13 cellular contexts compared by ENCODE assay signal in the genomic region with DNA sequence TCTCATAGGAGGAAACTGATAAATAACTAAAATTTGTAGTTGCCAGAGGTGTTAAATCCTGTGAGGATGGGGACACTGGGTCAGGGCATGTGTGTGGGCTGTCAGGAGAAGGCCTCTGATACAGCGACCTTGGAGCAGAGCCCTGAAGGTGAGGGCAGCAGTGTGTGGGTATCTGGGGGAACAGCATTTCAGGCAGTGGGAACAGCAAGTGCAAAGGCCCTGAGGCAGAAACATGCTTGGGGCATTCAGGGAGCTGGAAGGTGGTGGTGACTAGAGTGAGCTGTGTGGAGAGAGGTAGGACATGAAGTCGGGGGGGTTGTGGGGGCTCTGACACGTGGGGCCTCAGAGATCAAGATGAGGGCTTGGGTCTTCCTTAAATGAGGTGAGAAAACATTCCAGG. TPM values are rescaled to one million over a fixed set of nuclear protein-coding genes. Genes with fewer than 3 reads are reported as not detected.
DNase-seq lines count a peak whose midpoint lies in the region; TF ChIP-seq lines count a peak whose summit lies in the region.
"Had no signal": no experiment of that assay in that cellular context is flagged by ENCODE, and none has a peak within 500 bp of the region (broad histone marks: within the 10 kb centered on the region; RNA-seq: fewer than 3 reads in every experiment).

No MANE protein-coding gene starts in this region.

- no peak overlapping the region for H3K9ac ChIP-seq in endodermal cell (ENCODE audit: extremely low read depth, low read length, poor library complexity, severe bottlenecking)

- H3K36me3 Mint-ChIP-seq in endodermal cell (ENCODE audit: low read depth) (no peaks in the 10 kb centered on the region), neural crest cell (ENCODE audit: low read depth) (no peaks in the 10 kb centered on the region)

- DNase-seq in SJCRH30 (no peak), endodermal cell (no peak), neural crest cell (ENCODE audit: low read depth, low spot score) (no peak), tibial nerve (ENCODE audit: low spot score in 2 of 2) (no peak), iPS-NIHi7 (ENCODE audit: extremely low spot score) (no peak), AG20443 (ENCODE audit: low spot score) (no peak), AG08396 (ENCODE audit: low spot score) (no peak)
- DNase-seq in activated CD4-positive, alpha-beta T cell treated with anti-CD3 and anti-CD28 coated beads, Interleukin-2, amount 50 U/mL, for 48 hours = no peak
- DNase-seq: activated CD4-positive, alpha-beta T cell treated with anti-CD3 and anti-CD28 coated beads for 48 hours; activated effector memory CD4-positive, alpha-beta T cell treated with Interleukin-2 at 50 U/mL for 16 hours; NCI-H526 treated with DMSO at 0.1 percent for 48 hours; SW 1271 had no signal

- H3K4me1 ChIP-seq in SJCRH30 (peaks cover 16% of the 10 kb centered on the region), endodermal cell (ENCODE audit: control insufficient read depth, insufficient read depth, low read length) (peaks cover 6% of the 10 kb centered on the region), tibial nerve (peaks cover 0 to 100% (median 84%) of the 10 kb centered on the region in 4 donors)

- 83 to 100% methylated on average over 3 of the region's 3 CpGs for WGBS in endodermal cell (ENCODE audit: insufficient coverage in 1 of 2, insufficient read length in 1 of 2), 2 experiments
- 80 to 82% methylated on average over 3 of the region's 3 CpGs for WGBS in tibial nerve, 2 donors

- no peak overlapping the region for H3K4me3 ChIP-seq in SJCRH30
- no peak overlapping the region for H3K4me3 ChIP-seq in endodermal cell (ENCODE audit: low read length)
- H3K4me3 ChIP-seq in tibial nerve = no peak overlapping the region

- H3K4me3 Mint-ChIP-seq in endodermal cell (no peak overlapping the region), neural crest cell (peak overlapping the region; percentile 63)
- H3K4me3 Mint-ChIP-seq: memory B cell had no signal

- TF ChIP-seq CTCF in endodermal cell (conservative IDR thresholded peaks at IDR 0.05) = no peak
- TF ChIP-seq CTCF in neural crest cell (conservative IDR thresholded peaks at IDR 0.05) = no peak
- TF ChIP-seq CTCF in tibial nerve (IDR thresholded peaks at IDR 0.05) = no peak

- H3K36me3 ChIP-seq in SJCRH30 (no peaks in the 10 kb centered on the region), endodermal cell (ENCODE audit: control insufficient read depth, insufficient read depth, low read length) (no peaks in the 10 kb centered on the region), tibial nerve (no peaks in the 10 kb centered on the region)

- peaks cover 53% of the 10 kb centered on the region for H3K27me3 Mint-ChIP-seq in endodermal cell (ENCODE audit: insufficient read depth)
- H3K27me3 Mint-ChIP-seq in neural crest cell (ENCODE audit: low read depth) = no peaks in the 10 kb centered on the region

- no peak overlapping the region for H3K27ac Mint-ChIP-seq in endodermal cell
- H3K27ac Mint-ChIP-seq in neural crest cell (ENCODE audit: unreplicated experiment) = peak overlapping the region; percentile 35
- H3K27ac Mint-ChIP-seq: memory B cell had no signal

- H3K27ac ChIP-seq in SJCRH30 = peak overlapping the region; percentile 71
- peak overlapping the region; percentile 6 for H3K27ac ChIP-seq in endodermal cell (ENCODE audit: low read depth, low read length)
- peak overlapping the region; percentile 87 to 96 (median 92) for H3K27ac ChIP-seq in tibial nerve

- H3K9me3 Mint-ChIP-seq in endodermal cell (no peaks in the 10 kb centered on the region), neural crest cell (no peaks in the 10 kb centered on the region)
- H3K9me3 Mint-ChIP-seq: memory B cell had no signal

- H3K27me3 ChIP-seq in SJCRH30 = no peaks in the 10 kb centered on the region
- peaks cover 8% of the 10 kb centered on the region for H3K27me3 ChIP-seq in endodermal cell (ENCODE audit: control insufficient read depth, insufficient read depth, low read length, poor library complexity, severe bottlenecking)
- no peaks in the 10 kb centered on the region for H3K27me3 ChIP-seq in tibial nerve

- TF ChIP-seq POLR2A in tibial nerve (IDR thresholded peaks at IDR 0.05) = no peak

- TF ChIP-seq EP300 in tibial nerve (IDR thresholded peaks at IDR 0.05) = no peak

- H3K9me3 ChIP-seq in SJCRH30 (replicated peaks) (no peaks in the 10 kb centered on the region), endodermal cell (ENCODE audit: control insufficient read depth, low read length) (no peaks in the 10 kb centered on the region), tibial nerve (no peaks in the 10 kb centered on the region)

- H3K4me1 Mint-ChIP-seq in endodermal cell (peaks cover 29% of the 10 kb centered on the region), neural crest cell (peaks cover 77% of the 10 kb centered on the region)

RNA-seq across cellular contexts. Expression of a gene that starts 30.7 kb away (rescaled TPM):
- 9.2 and 10.5 TPM in 2 replicates for total RNA-seq in SJCRH30 (2014; rRNA removed; shearing (Covaris generic))
- total RNA-seq in endodermal cell (10 to 100 TPM in 1 of 2 donors, 1 to 10 TPM in 1; 5.2 to 10.5 TPM), neural crest cell (20.4 and 22.2 TPM in 2 replicates), tibial nerve (10 to 100 TPM; 38.5 to 73.8 (median 41.7) TPM)
- 27.7 TPM for polyA plus RNA-seq in endodermal cell (2013, experiment 1 of 2)
- polyA plus RNA-seq in endodermal cell (2013, experiment 2 of 2) = 26.5 TPM

Comparison
In these comparisons a context has a peak if more than half of its experiments do, and no peak if none do; other contexts are left out.
1. H3K27ac ChIP-seq: peak in every context shown above with its lines; median percentile 92 in tibial nerve; 71 in SJCRH30; 6 in endodermal cell.